Comparison of ENCODE assay signal across 14 cellular contexts in genomic region chr6:11685411-11686093, GRCh38.
DNase-seq lines count a peak whose midpoint lies in the region; ATAC-seq, FAIRE-seq and TF ChIP-seq lines count a peak whose summit lies in the region.
"Had no signal": no experiment of that assay in that cellular context is flagged by ENCODE, and none has a peak within 500 bp of the region (broad histone marks: within the 10 kb centered on the region; RNA-seq: fewer than 3 reads in every experiment).

No MANE protein-coding gene starts in this region.

- TF ChIP-seq CTCF in fibroblast of mammary gland (conservative IDR thresholded peaks at IDR 0.05; ENCODE audit: control insufficient read depth, insufficient read depth, low read depth, low read length) (no peak), kidney (IDR thresholded peaks at IDR 0.05; ENCODE audit: borderline replicate concordance, extremely low read depth, insufficient read depth) (no peak), adrenal gland (IDR thresholded peaks at IDR 0.05) (no peak), WERI-Rb-1 (IDR thresholded peaks at IDR 0.05; ENCODE audit: low read depth, low read length) (no peak)

- H3K27me3 ChIP-seq in adrenal gland = no peaks in the 10 kb centered on the region
- H3K27me3 ChIP-seq in WERI-Rb-1 (ENCODE audit: insufficient read depth, low read depth, severe bottlenecking) = no peaks in the 10 kb centered on the region
- H3K27me3 ChIP-seq: SJCRH30, stomach had no signal

- DNase-seq in GM04503 (ENCODE audit: low read depth) (peak; percentile 41), RPMI7951 (ENCODE audit: low read depth) (peak; percentile 79), fibroblast of mammary gland (ENCODE audit: low read depth) (peak; percentile 17), renal cortical epithelial cell (ENCODE audit: low read depth) (peak; percentile 95), kidney (no peak), adrenal gland (no peak), WERI-Rb-1 (no peak)
- DNase-seq: activated CD4-positive, alpha-beta T cell treated with anti-CD3 and anti-CD28 coated beads, Interleukin-2, amount 50 U/mL, for 1 hour; activated naive CD4-positive, alpha-beta T cell treated with anti-CD3 and anti-CD28 coated beads, Interleukin-2, amount 10 ng/mL, durations not matched to agents 7 days and 5 days; DMS79; NCI-H446; SJCRH30; stomach had no signal

- H3K9me3 ChIP-seq in kidney (ENCODE audit: control insufficient read depth in 1 of 2, low read length in 2 of 2) (no peaks in the 10 kb centered on the region), adrenal gland (replicated peaks in 1 of 3) (no peaks in the 10 kb centered on the region), WERI-Rb-1 (ENCODE audit: severe bottlenecking) (no peaks in the 10 kb centered on the region)
- H3K9me3 ChIP-seq: SJCRH30 had no signal

- no peak for TF ChIP-seq POLR2A in adrenal gland (IDR thresholded peaks at IDR 0.05)

- H3K9ac ChIP-seq in kidney (ENCODE audit: low read length in 2 of 2) = no peak overlapping the region

- intact Hi-C loops in kidney (cut with DNase I) = no loop called here
- intact Hi-C loops in adrenal gland (cut with DNase I) = no loop called here

- 65 to 79% (median 76%) methylated on average over 4 of the region's 4 CpGs for WGBS in adrenal gland, 4 donors

- no peak for FAIRE-seq in kidney (lab: Jason Lieb, UNC)

- H3K27ac ChIP-seq in kidney (ENCODE audit: low read depth in 2 of 2, low read length in 2 of 2) (no peak overlapping the region), adrenal gland (no peak overlapping the region), WERI-Rb-1 (no peak overlapping the region)
- H3K27ac ChIP-seq: SJCRH30, stomach had no signal

- H3K4me1 ChIP-seq in kidney (ENCODE audit: control insufficient read depth in 1 of 2, insufficient read depth in 1 of 2, low read depth in 1 of 2, low read length in 2 of 2) = no peaks in the 10 kb centered on the region
- H3K4me1 ChIP-seq in adrenal gland (replicated peaks in 1 of 2) = no peaks in the 10 kb centered on the region
- H3K4me1 ChIP-seq: SJCRH30, stomach had no signal

- no peak overlapping the region for H3K4me3 ChIP-seq in fibroblast of mammary gland (ENCODE audit: control insufficient read depth, low read depth, low read length)
- H3K4me3 ChIP-seq in kidney (ENCODE audit: low read length in 2 of 2) = no peak overlapping the region
- H3K4me3 ChIP-seq in adrenal gland = no peak overlapping the region
- H3K4me3 ChIP-seq in WERI-Rb-1 (ENCODE audit: low read depth, low read length) = no peak overlapping the region
- H3K4me3 ChIP-seq: SJCRH30, stomach had no signal

- ATAC-seq in GM19324 (IDR thresholded peaks at IDR 0.05; ENCODE audit: low FRiP score, unreplicated experiment) = no peak

- H3K36me3 ChIP-seq in kidney (ENCODE audit: control insufficient read depth in 1 of 2, insufficient read depth in 2 of 2, low read length in 2 of 2) (no peaks in the 10 kb centered on the region), adrenal gland (replicated peaks in 1 of 2) (no peaks in the 10 kb centered on the region), WERI-Rb-1 (no peaks in the 10 kb centered on the region)
- H3K36me3 ChIP-seq: SJCRH30, stomach had no signal

Comparison
In these comparisons a context has a peak if more than half of its experiments do, and no peak if none do; other contexts are left out.
1. DNase-seq: peak in GM04503 (single experiment), RPMI7951 (single experiment), fibroblast of mammary gland (single experiment) and renal cortical epithelial cell (single experiment); none in kidney (single experiment), adrenal gland (0 of 7) and WERI-Rb-1 (single experiment).